8 cellular contexts compared by ENCODE assay signal in the genomic region with DNA sequence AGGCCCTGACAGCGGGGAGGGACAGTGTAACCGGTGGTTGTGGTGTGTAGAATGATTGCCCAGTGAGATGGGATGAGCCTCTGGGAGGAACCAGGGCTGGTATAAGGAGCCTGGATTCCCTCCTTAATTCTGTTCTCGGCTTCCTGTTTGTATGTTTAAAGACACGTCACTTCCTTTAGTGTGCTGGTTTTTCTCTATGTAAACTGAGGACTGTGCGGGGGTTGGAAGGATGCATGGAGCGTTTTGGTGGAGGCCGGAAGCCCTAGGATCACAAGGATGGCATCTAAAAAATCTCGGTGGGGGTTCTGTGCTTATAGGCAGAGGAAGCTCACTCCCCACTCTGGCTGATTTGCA. TPM values are rescaled to one million over a fixed set of nuclear protein-coding genes. Genes with fewer than 3 reads are reported as not detected.
DNase-seq lines count a peak whose midpoint lies in the region; ATAC-seq and TF ChIP-seq lines count a peak whose summit lies in the region.

No MANE protein-coding gene starts in this region.

- peak overlapping the region; percentile 95 to 96 for H3K27ac Mint-ChIP-seq in effector memory CD8-positive, alpha-beta T cell
- peak overlapping the region; percentile 93 for H3K27ac Mint-ChIP-seq in natural killer cell

- H3K36me3 Mint-ChIP-seq in effector memory CD8-positive, alpha-beta T cell (ENCODE audit: insufficient read depth), result peaks cover 38% of the 10 kb centered on the region
- H3K36me3 Mint-ChIP-seq in natural killer cell, result no peaks in the 10 kb centered on the region

- H3K4me3 ChIP-seq in AG09309 (ENCODE audit: control insufficient read depth, low read depth, low read length), result peak overlapping the region; percentile 97

- DNase-seq in AG09309 (ENCODE audit: low read depth), result no peak
- no peak for DNase-seq in RWPE1 (ENCODE audit: low spot score)
- no peak for DNase-seq in effector memory CD8-positive, alpha-beta T cell
- DNase-seq in natural killer cell, result no peak
- DNase-seq in NCI-H187 (lab: John Stamatoyannopoulos, UW), result no peak
- DNase-seq in amygdala (lab: John Stamatoyannopoulos, UW), result no peak
- DNase-seq in NCI-H2107 (lab: John Stamatoyannopoulos, UW), result no peak

- peaks cover 48 to 54% of the 10 kb centered on the region in 2 donors for H3K4me1 Mint-ChIP-seq in effector memory CD8-positive, alpha-beta T cell (ENCODE audit: low read depth in 2 of 2)
- peaks cover 42 to 56% of the 10 kb centered on the region in 2 donors for H3K4me1 Mint-ChIP-seq in natural killer cell

- TF ChIP-seq CTCF in AG09309 (IDR thresholded peaks at IDR 0.05; ENCODE audit: control insufficient read depth, insufficient read depth, low read depth, low read length, missing control alignments) (no peak), RWPE1 (conservative IDR thresholded peaks at IDR 0.05; ENCODE audit: low read depth) (no peak), natural killer cell (IDR thresholded peaks at IDR 0.05) (no peak)

- intact Hi-C loops in natural killer cell (cut with micrococcal nuclease), result loop anchor here (1.0 kb wide), 2 partner anchors 15 to 488 kb away; a partner anchor contains a TSS

- POLR2A ChIA-PET in RWPE1 (lab: Yijun Ruan, JAX; ENCODE audit: low non-redundant PET), result interaction anchor here (1.3 kb wide), 1 partner anchor 16 kb away, joined by 3 read pairs; no protein-coding TSS in a partner anchor

- ATAC-seq in GM21529 (IDR thresholded peaks at IDR 0.05; ENCODE audit: unreplicated experiment) (peak; percentile 19), natural killer cell (peak in 1 of 3 donors; percentile 5)
- peak; percentile 3 for ATAC-seq in effector memory CD8-positive, alpha-beta T cell (replicated peaks)

- peaks cover 0 to 16% of the 10 kb centered on the region in 2 donors for H3K27me3 Mint-ChIP-seq in effector memory CD8-positive, alpha-beta T cell
- peaks cover 0 to 5% of the 10 kb centered on the region in 2 donors for H3K27me3 Mint-ChIP-seq in natural killer cell (ENCODE audit: low read depth in 2 of 2)

- no peaks in the 10 kb centered on the region for H3K9me3 Mint-ChIP-seq in effector memory CD8-positive, alpha-beta T cell
- H3K9me3 Mint-ChIP-seq in natural killer cell, result no peaks in the 10 kb centered on the region

- CTCF ChIA-PET in RWPE1 (lab: Yijun Ruan, JAX), result interaction anchor here (0.5 to 4.5 kb wide), 3 partner anchors 12 to 487 kb away, joined by 4 to 33 read pairs (median 5); no protein-coding TSS in a partner anchor

- H3K4me3 Mint-ChIP-seq in effector memory CD8-positive, alpha-beta T cell, result peak overlapping the region; percentile 83 to 89
- peak overlapping the region; percentile 84 for H3K4me3 Mint-ChIP-seq in natural killer cell

- peak overlapping the region; percentile 80 for H3K27ac ChIP-seq in RWPE1

RNA-seq across cellular contexts. Expression of a gene that starts 1.0 kb away (rescaled TPM):
- total RNA-seq in natural killer cell, result 10 to 100 TPM; 17.1 to 23.5 (median 17.1) TPM

RNA-seq across cellular contexts. Expression of a gene that starts 6.0 kb away (rescaled TPM):
- total RNA-seq in natural killer cell, result not detected

RNA-seq across cellular contexts. Expression of a gene that starts 15.0 kb away (rescaled TPM):
- 10 to 100 TPM; 21.9 to 35.4 (median 32.4) TPM for total RNA-seq in natural killer cell

RNA-seq across cellular contexts. Expression of a gene that starts 38.5 kb away (rescaled TPM):
- not detected for total RNA-seq in natural killer cell
